13 cellular contexts compared by ENCODE assay signal in genomic region chr2:217953011-217953481, GRCh38. TPM values are rescaled to one million over a fixed set of nuclear protein-coding genes. Genes with fewer than 3 reads are reported as not detected.
A peak's percentile ranks its signal among the peaks of the same experiment; 100 is the strongest.
DNase-seq lines count a peak whose midpoint lies in the region; ATAC-seq and TF ChIP-seq lines count a peak whose summit lies in the region.
"Had no signal": no experiment of that assay in that cellular context is flagged by ENCODE, and none has a peak within 500 bp of the region (broad histone marks: within the 10 kb centered on the region; RNA-seq: fewer than 3 reads in every experiment).

No MANE protein-coding gene starts in this region.

- no peak for ATAC-seq in GM18520 (IDR thresholded peaks at IDR 0.05; ENCODE audit: unreplicated experiment)

- H3K4me3 ChIP-seq in adrenal gland (no peak overlapping the region), fibroblast of the aortic adventitia (ENCODE audit: low read depth, low read length) (no peak overlapping the region), stomach (no peak overlapping the region)
- H3K4me3 ChIP-seq: pancreas had no signal

- peaks cover 53 to 82% of the 10 kb centered on the region in 2 donors for H3K4me1 ChIP-seq in adrenal gland (replicated peaks in 1 of 2)
- H3K4me1 ChIP-seq in stomach: peaks cover 37 to 93% (median 71%) of the 10 kb centered on the region in 4 donors

- TF ChIP-seq CTCF in adrenal gland (IDR thresholded peaks at IDR 0.05) (no peak), fibroblast of the aortic adventitia (IDR thresholded peaks at IDR 0.05; ENCODE audit: insufficient read depth, low read length) (no peak), stomach (IDR thresholded peaks at IDR 0.05) (no peak)

- H3K9me3 ChIP-seq in adrenal gland (replicated peaks in 1 of 3): no peaks in the 10 kb centered on the region
- no peaks in the 10 kb centered on the region for H3K9me3 ChIP-seq in stomach
- H3K9me3 ChIP-seq: pancreas had no signal

- H3K27me3 ChIP-seq in adrenal gland: no peaks in the 10 kb centered on the region
- no peaks in the 10 kb centered on the region for H3K27me3 ChIP-seq in stomach
- H3K27me3 ChIP-seq: pancreas had no signal

- WGBS in adrenal gland, 4 donors: 71 to 82% (median 77%) methylated on average over 4 to 7 of the region's 7 CpGs
- 44 to 61% (median 55%) methylated on average over 7 of the region's 7 CpGs for WGBS in stomach, 5 donors

- TF ChIP-seq EP300 in stomach (IDR thresholded peaks at IDR 0.05): peak; percentile 76

- H3K27ac ChIP-seq in adrenal gland (peak overlapping the region in 4 of 5 donors; percentile 20 to 81 (median 50)), stomach (peak overlapping the region in 4 of 5 donors; percentile 78 to 83 (median 80))

- DNase-seq in adrenal gland (peak in 2 of 7 donors; percentile 43 to 48), fibroblast of the aortic adventitia (ENCODE audit: low read depth) (peak; percentile 40), mesenteric fat pad (ENCODE audit: low spot score) (peak; percentile 88), stomach (peak; percentile 58), epidermal melanocyte (ENCODE audit: insufficient read length, low spot score) (no peak), DMS153 (lab: John Stamatoyannopoulos, UW) (no peak), C1 segment of cervical spinal cord (lab: John Stamatoyannopoulos, UW) (no peak)
- DNase-seq: activated T-cell treated with anti-CD3 and anti-CD28 coated beads, Interleukin-2, amount 50 U/mL, for 48 hours; amniotic stem cell; trophoblast cell had no signal

- no peaks in the 10 kb centered on the region for H3K36me3 ChIP-seq in adrenal gland (replicated peaks in 1 of 2)
- H3K36me3 ChIP-seq in stomach: no peaks in the 10 kb centered on the region
- H3K36me3 ChIP-seq: pancreas had no signal

- no peak for TF ChIP-seq POLR2A in adrenal gland (IDR thresholded peaks at IDR 0.05)
- no peak for TF ChIP-seq POLR2A in stomach (IDR thresholded peaks at IDR 0.05)

- intact Hi-C loops in adrenal gland (cut with DNase I): no loop called here
- intact Hi-C loops in stomach (cut with DNase I; ENCODE audit: low total_unique reads): no loop called here

RNA-seq across cellular contexts. Expression of gene TNS1, which starts 49.7 kb away (rescaled TPM):
- total RNA-seq in adrenal gland: 100 to 1,000 TPM; 238 to 341 (median 304) TPM
- 100 to 1,000 TPM in 2 of 3 donors, 10 to 100 TPM in 1; 46.7 to 123 (median 122) TPM for polyA plus RNA-seq in adrenal gland
- total RNA-seq in fibroblast of the aortic adventitia (ENCODE audit: low replicate concordance): 54.5 and 116 TPM in 2 replicates
- total RNA-seq in mesenteric fat pad: 449 TPM
- 100 to 1,000 TPM; 145 to 682 (median 198) TPM for total RNA-seq in stomach
- 10 to 100 TPM; 18.5 to 44.9 (median 33.2) TPM for polyA plus RNA-seq in stomach
- total RNA-seq: NCI-H460 had no signal

Comparison
In these comparisons a context has a peak if more than half of its experiments do, and no peak if none do; other contexts are left out.
1. DNase-seq: peak in fibroblast of the aortic adventitia (single experiment), mesenteric fat pad (single experiment) and stomach (single experiment); none in epidermal melanocyte (single experiment), DMS153 (single experiment) and C1 segment of cervical spinal cord (0 of 14).